Comparison of ENCODE assay signal across 8 cellular contexts in genomic region chr7:97499204-97499603, GRCh38.
DNase-seq lines count a peak whose midpoint lies in the region; ATAC-seq and TF ChIP-seq lines count a peak whose summit lies in the region.

No MANE protein-coding gene starts in this region.

- H3K9me3 ChIP-seq in OCI-LY1 (ENCODE audit: low read length) (no peaks in the 10 kb centered on the region), vagina (no peaks in the 10 kb centered on the region)

- H4K20me1 ChIP-seq in OCI-LY1 (ENCODE audit: insufficient read depth, low read length) = no peaks in the 10 kb centered on the region

- no peaks in the 10 kb centered on the region for H3K9me2 ChIP-seq in OCI-LY1 (ENCODE audit: low read depth, low read length)

- H3K4me3 ChIP-seq in OCI-LY1 (ENCODE audit: low read depth, low read length, poor library complexity, severe bottlenecking) (no peak overlapping the region), vagina (no peak overlapping the region)

- no peaks in the 10 kb centered on the region for H3F3A ChIP-seq in OCI-LY1 (ENCODE audit: insufficient read depth, low read length)

- no peaks in the 10 kb centered on the region for H3K36me3 ChIP-seq in OCI-LY1 (ENCODE audit: insufficient read depth, low read length)
- no peaks in the 10 kb centered on the region for H3K36me3 ChIP-seq in vagina

- peak; percentile 57 for ATAC-seq in HG03095 (IDR thresholded peaks at IDR 0.05; ENCODE audit: unreplicated experiment)

- TF ChIP-seq CTCF in GM12874 (IDR thresholded peaks at IDR 0.05; ENCODE audit: insufficient read depth, low read depth, low read length) (peak; percentile 54), OCI-LY1 (IDR thresholded peaks at IDR 0.05; ENCODE audit: low read length) (peak; percentile 82), vagina (IDR thresholded peaks at IDR 0.05) (no peak)

- DNase-seq in AG20443 (ENCODE audit: low spot score) = peak; percentile 21
- peak; percentile 16 to 55 for DNase-seq in erythroblast (lab: John Stamatoyannopoulos, UW)
- peak; percentile 22 for DNase-seq in retina
- no peak for DNase-seq in vagina (ENCODE audit: extremely low spot score in 2 of 2)
- no peak for DNase-seq in stimulated activated CD4-positive, alpha-beta T cell treated with anti-CD3 and anti-CD28 coated beads, Interleukin-1b, Interleukin-23, amount 100 ng/mL, for 48 hours

- H3K27ac ChIP-seq in OCI-LY1 (ENCODE audit: low read depth, low read length, poor library complexity, severe bottlenecking) = no peak overlapping the region
- H3K27ac ChIP-seq in vagina = no peak overlapping the region

- H3K4me2 ChIP-seq in OCI-LY1 (ENCODE audit: low read length) = no peak overlapping the region

- H3K9ac ChIP-seq in OCI-LY1 (ENCODE audit: low read length) = no peak overlapping the region

- H2AFZ ChIP-seq in OCI-LY1 (ENCODE audit: low read length) = no peak overlapping the region

- no peak for TF ChIP-seq POLR2A in erythroblast (IDR thresholded peaks at IDR 0.05; ENCODE audit: low read length)
- no peak for TF ChIP-seq POLR2A in vagina (IDR thresholded peaks at IDR 0.05)

- H3K4me1 ChIP-seq in OCI-LY1 (ENCODE audit: insufficient read depth, low read length, severe bottlenecking) (no peaks in the 10 kb centered on the region), vagina (no peaks in the 10 kb centered on the region)

- intact Hi-C loops in vagina (cut with DNase I) = no loop called here

- no peaks in the 10 kb centered on the region for H3K79me2 ChIP-seq in OCI-LY1 (ENCODE audit: insufficient read depth, low read length)

- H3K27me3 ChIP-seq in OCI-LY1 (ENCODE audit: insufficient read depth, low read length) = no peaks in the 10 kb centered on the region
- H3K27me3 ChIP-seq in vagina = no peaks in the 10 kb centered on the region

Comparison
In these comparisons a context has a peak if more than half of its experiments do, and no peak if none do; other contexts are left out.
1. DNase-seq: peak in AG20443 (single experiment), erythroblast (2 of 2) and retina (single experiment); none in vagina (0 of 2) and stimulated activated CD4-positive, alpha-beta T cell treated with anti-CD3 and anti-CD28 coated beads, Interleukin-1b, Interleukin-23, amount 100 ng/mL, for 48 hours (single experiment).
2. CTCF ChIP-seq: peak in GM12874 (single experiment) and OCI-LY1 (single experiment); none in vagina (0 of 3).